Comparison of ENCODE assay signal across 23 cellular contexts in genomic region chr5:160961761-160962160, GRCh38.
DNase-seq lines count a peak whose midpoint lies in the region; ATAC-seq and TF ChIP-seq lines count a peak whose summit lies in the region.
"Had no signal": no experiment of that assay in that cellular context is flagged by ENCODE, and none has a peak within 500 bp of the region (broad histone marks: within the 10 kb centered on the region; RNA-seq: fewer than 3 reads in every experiment).

No MANE protein-coding gene starts in this region.

- BruUV-seq in MCF 10A (replicated peaks; lab: Mats Ljungman, UMichigan) = no TSS peak

- H3K4me3 ChIP-seq in breast epithelium (no peak overlapping the region), epithelial cell of esophagus (ENCODE audit: low read length) (no peak overlapping the region)
- H3K4me3 ChIP-seq: A549, GM23248, HAP-1, K562, SJSA1 had no signal

- intact Hi-C loops in MCF 10A (cut with micrococcal nuclease) (loop anchor here (5.0 to 10.0 kb wide), 2 partner anchors 124 to 527 kb away; no protein-coding TSS in a partner anchor), breast epithelium (cut with DNase I; ENCODE audit: low total_unique reads) (no loop called here)

- no peak for ATAC-seq in HG02970 (IDR thresholded peaks at IDR 0.05; ENCODE audit: low FRiP score, unreplicated experiment)
- ATAC-seq: A549, K562 had no signal

- H3K27me3 ChIP-seq in breast epithelium = no peaks in the 10 kb centered on the region
- H3K27me3 ChIP-seq: SJSA1 had no signal

- no peak for TF ChIP-seq POLR2A in breast epithelium (IDR thresholded peaks at IDR 0.05)

- DNase-seq in MCF 10A (ENCODE audit: unreplicated experiment) (peak; percentile 44), breast epithelium (ENCODE audit: low spot score in 2 of 2) (no peak), NCI-H69 (lab: John Stamatoyannopoulos, UW) (peak; percentile 84), epithelial cell of esophagus (ENCODE audit: low read depth) (peak; percentile 51), SIG-M5 treated with dmso at 0.1 percent for 504 hours (lab: John Stamatoyannopoulos, UW; ENCODE audit: unreplicated experiment) (no peak), NCI-H1436 treated with DMSO at 0.1 percent for 48 hours (lab: John Stamatoyannopoulos, UW) (no peak)
- DNase-seq: EL, GM23248, MM.1S, NCI-H1048, NCI-H1417 treated with DMSO at 0.1 percent for 48 hours, NCI-H187 treated with DMSO at 0.1 percent for 48 hours, NCI-H510A, NCI-H774, OCI-M1 had no signal

- H3K4me3 Mint-ChIP-seq in MCF 10A (ENCODE audit: unreplicated experiment) = no peak overlapping the region
- H3K4me3 Mint-ChIP-seq: B cell, CD14-positive monocyte had no signal

- POLR2A ChIA-PET in MCF 10A (lab: Yijun Ruan, JAX) = interaction anchor here (0.5 to 4.9 kb wide), 4 partner anchors 17 to 125 kb away, joined by 3 to 27 read pairs (median 18); no protein-coding TSS in a partner anchor

- no peaks in the 10 kb centered on the region for H3K9me3 ChIP-seq in breast epithelium
- H3K9me3 ChIP-seq: A549, HAP-1 had no signal

- no peaks in the 10 kb centered on the region for H3K27me3 Mint-ChIP-seq in MCF 10A (ENCODE audit: insufficient read depth, unreplicated experiment)

- TF ChIP-seq CTCF in MCF 10A (IDR thresholded peaks at IDR 0.05; ENCODE audit: unreplicated experiment) = no peak
- no peak for TF ChIP-seq CTCF in breast epithelium (IDR thresholded peaks at IDR 0.05)
- TF ChIP-seq CTCF in epithelial cell of esophagus (IDR thresholded peaks at IDR 0.05; ENCODE audit: insufficient read depth, low read depth, low read length, missing control alignments) = no peak

- H3K36me3 Mint-ChIP-seq in MCF 10A (ENCODE audit: insufficient read depth, unreplicated experiment) = no peaks in the 10 kb centered on the region
- H3K36me3 Mint-ChIP-seq: CD14-positive monocyte had no signal

- H3K36me3 ChIP-seq in breast epithelium = no peaks in the 10 kb centered on the region
- H3K36me3 ChIP-seq: HAP-1, SJSA1 had no signal

- no peaks in the 10 kb centered on the region for H3K9me3 Mint-ChIP-seq in MCF 10A (ENCODE audit: unreplicated experiment)

- H3K27ac ChIP-seq in breast epithelium = no peak overlapping the region
- H3K27ac ChIP-seq: A549, GM23248, HL-60, SJSA1 had no signal

- peak overlapping the region; percentile 28 for H3K27ac Mint-ChIP-seq in MCF 10A (ENCODE audit: low read depth, unreplicated experiment)
- H3K27ac Mint-ChIP-seq: B cell, CD14-positive monocyte had no signal

- no peaks in the 10 kb centered on the region for H3K4me1 ChIP-seq in breast epithelium
- H3K4me1 ChIP-seq: A549, HAP-1, SJSA1 had no signal

- H3K4me1 Mint-ChIP-seq in MCF 10A (ENCODE audit: insufficient read depth, unreplicated experiment) = peaks cover 37% of the 10 kb centered on the region
- H3K4me1 Mint-ChIP-seq: B cell had no signal

- CTCF ChIA-PET in MCF 10A (lab: Yijun Ruan, JAX) = interaction anchor here (0.7 kb wide), 1 partner anchor 174 kb away, joined by 3 read pairs; no protein-coding TSS in a partner anchor

Comparison
In these comparisons a context has a peak if more than half of its experiments do, and no peak if none do; other contexts are left out.
1. DNase-seq: peak in MCF 10A (single experiment), NCI-H69 (single experiment) and epithelial cell of esophagus (single experiment); none in breast epithelium (0 of 2), SIG-M5 treated with dmso at 0.1 percent for 504 hours (single experiment) and NCI-H1436 treated with DMSO at 0.1 percent for 48 hours (single experiment).